In genomic region chr4:7301846-7302630, GRCh38 we compare ENCODE assay signal across 22 cellular contexts.
DNase-seq lines count a peak whose midpoint lies in the region; FAIRE-seq and TF ChIP-seq lines count a peak whose summit lies in the region.
"Had no signal": no experiment of that assay in that cellular context is flagged by ENCODE, and none has a peak within 500 bp of the region (broad histone marks: within the 10 kb centered on the region; RNA-seq: fewer than 3 reads in every experiment).

No MANE protein-coding gene starts in this region.

- no peak overlapping the region for H2BK12ac ChIP-seq in H1 (ENCODE audit: low read depth, low read length)

- no peak overlapping the region for H3K23ac ChIP-seq in H1 (ENCODE audit: insufficient read length)

- DNase-seq in H1 (ENCODE audit: low read depth in 1 of 2, low spot score in 2 of 2) (no peak), neural crest cell (ENCODE audit: low read depth, low spot score) (no peak), type B pancreatic cell (ENCODE audit: extremely low spot score, unreplicated experiment) (no peak), GM20000 (ENCODE audit: low spot score) (no peak), OCI-LY7 (ENCODE audit: low spot score) (no peak)
- DNase-seq in stimulated activated naive CD4-positive, alpha-beta T cell (lab: John Stamatoyannopoulos, UW), result no peak
- DNase-seq: Caco-2; CD8-positive, alpha-beta T cell; GDM1; HFFc6; KBM-7; MV-4-11; NCI-H1105; NCI-H146; NCI-H1930; NCI-H526 treated with DMSO at 0.1 percent for 48 hours had no signal

- 0 out of 2 replicates have a peak overlapping the region, but pooled peaks have one; percentile 24 for H2AK5ac ChIP-seq in H1 (ENCODE audit: low read depth, low read length)

- H2BK5ac ChIP-seq in H1 (ENCODE audit: low read depth, low read length), result no peak overlapping the region

- no peak overlapping the region for H2BK15ac ChIP-seq in H1 (ENCODE audit: low read length)

- no peaks in the 10 kb centered on the region; the same call in 1 of the 2 replicates for H3K79me1 ChIP-seq in H1 (ENCODE audit: low read depth, low read length)

- H3K27ac ChIP-seq in H1 (ENCODE audit: low read depth, low read length) (no peak overlapping the region), OCI-LY7 (ENCODE audit: low read depth, low read length, poor library complexity, severe bottlenecking) (no peak overlapping the region)
- H3K27ac ChIP-seq: C4-2B had no signal

- intact Hi-C loops in OCI-LY7 (cut with micrococcal nuclease; ENCODE audit: unreplicated experiment), result no loop called here

- H3K27me3 ChIP-seq in H1 (replicated peaks in 1 of 4; ENCODE audit: control insufficient read depth in 3 of 4, extremely low read depth in 1 of 4, insufficient read depth in 3 of 4, low read length in 3 of 4), result no peaks in the 10 kb centered on the region; a peak in 1 of 7 replicates

- FAIRE-seq in H1 (lab: Jason Lieb, UNC), result no peak
- FAIRE-seq: GM12878 had no signal

- H2BK120ac ChIP-seq in H1 (replicated peaks; ENCODE audit: low read depth, low read length), result no peak overlapping the region

- H3K9ac ChIP-seq in H1 (replicated peaks in 1 of 4; ENCODE audit: extremely low read depth in 1 of 4, low read depth in 3 of 4, low read length in 3 of 4), result no peak overlapping the region

- H3K14ac ChIP-seq in H1 (ENCODE audit: insufficient read length), result no peak overlapping the region

- no TSS peak for BruUV-seq in OCI-LY7 (replicated peaks; lab: Mats Ljungman, UMichigan)

- H3K18ac ChIP-seq in H1 (ENCODE audit: extremely low read depth, low read length), result no peak overlapping the region

- no peak overlapping the region for H3K4me3 ChIP-seq in H1 (ENCODE audit: extremely low read depth in 1 of 4, insufficient read depth in 2 of 4, low read depth in 3 of 4, low read length in 4 of 4)
- H3K4me3 ChIP-seq in OCI-LY7 (ENCODE audit: low read depth, low read length, poor library complexity, severe bottlenecking), result no peak overlapping the region
- H3K4me3 ChIP-seq: GM12878, GM23338, HAP-1 had no signal

- no peak for TF ChIP-seq EP300 in H1 (IDR thresholded peaks at IDR 0.05; ENCODE audit: borderline replicate concordance in 1 of 2, low read depth in 2 of 2, low read length in 2 of 2)

- no peaks in the 10 kb centered on the region for H3K79me2 ChIP-seq in H1 (ENCODE audit: control insufficient read depth in 1 of 2, insufficient read depth in 2 of 2, low read length in 2 of 2)
- no peaks in the 10 kb centered on the region for H3K79me2 ChIP-seq in OCI-LY7 (ENCODE audit: insufficient read depth, low read depth, low read length)

- no peak for TF ChIP-seq CTCF in brain (conservative IDR thresholded peaks at IDR 0.05)
- TF ChIP-seq CTCF in H1 (IDR thresholded peaks at IDR 0.05; ENCODE audit: control extremely low read depth in 1 of 3, insufficient read depth in 1 of 3, low read depth in 1 of 3, low read length in 3 of 3), result no peak
- TF ChIP-seq CTCF in neural crest cell (conservative IDR thresholded peaks at IDR 0.05), result no peak
- TF ChIP-seq CTCF in type B pancreatic cell (conservative IDR thresholded peaks at IDR 0.05), result no peak
- TF ChIP-seq CTCF in GM20000 (IDR thresholded peaks at IDR 0.05; ENCODE audit: extremely low read depth, missing control alignments), result no peak
- TF ChIP-seq CTCF in OCI-LY7 (conservative IDR thresholded peaks at IDR 0.05; ENCODE audit: low read length), result no peak

- H3K23me2 ChIP-seq in H1 (ENCODE audit: low read depth, low read length), result no peaks in the 10 kb centered on the region

- H3K27me3 Mint-ChIP-seq in brain, result peaks cover 44% of the 10 kb centered on the region
- no peaks in the 10 kb centered on the region for H3K27me3 Mint-ChIP-seq in neural crest cell (ENCODE audit: low read depth)
- H3K27me3 Mint-ChIP-seq in type B pancreatic cell, result peaks cover 14% of the 10 kb centered on the region

- H3K9me3 Mint-ChIP-seq in brain, result no peaks in the 10 kb centered on the region
- H3K9me3 Mint-ChIP-seq in neural crest cell, result no peaks in the 10 kb centered on the region
- H3K9me3 Mint-ChIP-seq in type B pancreatic cell, result no peaks in the 10 kb centered on the region
- H3K9me3 Mint-ChIP-seq: CD8-positive, alpha-beta T cell; GM23338; HFFc6 had no signal

- CTCF ChIA-PET in H1 (lab: Charles Lee; ENCODE audit: partially characterized antibody) (interaction anchor here (0.6 to 2.3 kb wide), 12 partner anchors 11 to 1934 kb away, joined by 3 to 8 read pairs (median 4); no protein-coding TSS in a partner anchor), OCI-LY7 (lab: Charles Lee; ENCODE audit: unreplicated experiment) (no interaction called here)

- no peak for TF ChIP-seq RAD21 in H1 (IDR thresholded peaks at IDR 0.05 in 1 of 2, conservative IDR thresholded peaks at IDR 0.05 in 1 of 2; ENCODE audit: low read depth in 2 of 2, low read length in 2 of 2)

- H3K4me1 ChIP-seq in H1 (replicated peaks in 1 of 4; ENCODE audit: control insufficient read depth in 3 of 4, insufficient read depth in 4 of 4, low read length in 3 of 4) (peaks cover 0 to 5% (median 0%) of the 10 kb centered on the region in 4 experiments; a peak in 1 of 7 replicates), OCI-LY7 (ENCODE audit: insufficient read depth, low read length, poor library complexity, severe bottlenecking) (no peaks in the 10 kb centered on the region)
- H3K4me1 ChIP-seq: Caco-2, HAP-1 had no signal

- H3K9me2 ChIP-seq in OCI-LY7 (ENCODE audit: insufficient read depth, low read length), result no peaks in the 10 kb centered on the region

- no peak overlapping the region for H4K91ac ChIP-seq in H1 (replicated peaks; ENCODE audit: insufficient read length, low read length)

- H3K56ac ChIP-seq in H1 (replicated peaks; ENCODE audit: insufficient read length, low read depth, low read length), result no peak overlapping the region

- peaks cover 87% of the 10 kb centered on the region for H3K4me1 Mint-ChIP-seq in brain
- peaks cover 45% of the 10 kb centered on the region for H3K4me1 Mint-ChIP-seq in neural crest cell
- peaks cover 26% of the 10 kb centered on the region for H3K4me1 Mint-ChIP-seq in type B pancreatic cell (ENCODE audit: unreplicated experiment)
- H3K4me1 Mint-ChIP-seq: B cell had no signal

- H3K4me3 Mint-ChIP-seq in brain (peak overlapping the region in 1 of 5 experiments; percentile 10), neural crest cell (no peak overlapping the region), type B pancreatic cell (peak overlapping the region; percentile 9)
- H3K4me3 Mint-ChIP-seq: B cell; CD8-positive, alpha-beta T cell; GM23338; HFFc6 had no signal

- H4K20me1 ChIP-seq in H1 (replicated peaks in 1 of 2; ENCODE audit: control insufficient read depth in 1 of 2, insufficient read depth in 2 of 2, low read length in 2 of 2), result peaks cover 0 to 1% of the 10 kb centered on the region in 2 experiments
- no peaks in the 10 kb centered on the region for H4K20me1 ChIP-seq in OCI-LY7 (ENCODE audit: insufficient read depth, low read length)

- POLR2A ChIA-PET in H1 (lab: Charles Lee; ENCODE audit: partially characterized antibody) (no interaction called here), OCI-LY7 (lab: Charles Lee) (no interaction called here)

- no peak overlapping the region for H4K5ac ChIP-seq in H1 (ENCODE audit: insufficient read length, low read depth, low read length)

- no peak for TF ChIP-seq POLR2A in H1 (IDR thresholded peaks at IDR 0.05; ENCODE audit: control extremely low read depth in 1 of 2, low read depth in 2 of 2, low read length in 2 of 2)

- H3K36me3 Mint-ChIP-seq in brain (no peaks in the 10 kb centered on the region), neural crest cell (ENCODE audit: low read depth) (no peaks in the 10 kb centered on the region), type B pancreatic cell (no peaks in the 10 kb centered on the region)
- H3K36me3 Mint-ChIP-seq: CD8-positive, alpha-beta T cell had no signal

- no peaks in the 10 kb centered on the region for H3K9me3 ChIP-seq in H1 (ENCODE audit: insufficient read depth in 2 of 2, low read depth in 1 of 2, low read length in 1 of 2)
- no peaks in the 10 kb centered on the region for H3K9me3 ChIP-seq in OCI-LY7 (ENCODE audit: low read length)
- H3K9me3 ChIP-seq: Caco-2, HAP-1 had no signal

- peak overlapping the region in 3 of 5 experiments; percentile 8 to 91 (median 37) for H3K27ac Mint-ChIP-seq in brain
- peak overlapping the region; percentile 53 for H3K27ac Mint-ChIP-seq in neural crest cell (ENCODE audit: unreplicated experiment)
- peak overlapping the region; percentile 68 for H3K27ac Mint-ChIP-seq in type B pancreatic cell
- H3K27ac Mint-ChIP-seq: B cell; CD8-positive, alpha-beta T cell; GM23338; HFFc6 had no signal

- no peak overlapping the region for H2AFZ ChIP-seq in H1 (ENCODE audit: low read length)
- no peak overlapping the region for H2AFZ ChIP-seq in OCI-LY7 (ENCODE audit: low read length)
- H2AFZ ChIP-seq: GM23338 had no signal

- H2BK20ac ChIP-seq in H1 (ENCODE audit: low read length), result no peak overlapping the region

- WGBS in H1 (ENCODE audit: extremely low coverage in 1 of 2, insufficient coverage in 1 of 2, insufficient read length in 1 of 2, insufficient replicate concordance in 2 of 2, low coverage in 1 of 2, low lambda C conversion rate in 2 of 2, missing lambda C conversion rate in 1 of 2), 2 experiments, result 87% methylated on average over 20 of the region's 20 CpGs; no CpG with 5 or more reads in 1 of the 2 experiments

- H3K36me3 ChIP-seq in H1 (ENCODE audit: control insufficient read depth in 2 of 4, insufficient read depth in 4 of 4, low read length in 3 of 4) (no peaks in the 10 kb centered on the region), OCI-LY7 (ENCODE audit: insufficient read depth, low read length) (no peaks in the 10 kb centered on the region)
- H3K36me3 ChIP-seq: HAP-1 had no signal

- H3K4ac ChIP-seq in H1 (replicated peaks; ENCODE audit: insufficient read length, low read depth, low read length), result no peak overlapping the region

- no peak overlapping the region for H4K8ac ChIP-seq in H1 (ENCODE audit: extremely low read depth, insufficient read depth, low read length)

- H3K4me2 ChIP-seq in H1 (ENCODE audit: insufficient read depth in 1 of 2, low read depth in 2 of 2, low read length in 2 of 2), result no peak overlapping the region
- no peak overlapping the region for H3K4me2 ChIP-seq in OCI-LY7 (ENCODE audit: low read length)
- H3K4me2 ChIP-seq: GM23338 had no signal

TF ChIP-seq in H1, 55 proteins besides CTCF, POLR2A, EP300 and RAD21 (continues in another document):
- no peak for TF ChIP-seq E2F6 (IDR thresholded peaks at IDR 0.05)
- TF ChIP-seq CBX5 (IDR thresholded peaks at IDR 0.05; ENCODE audit: low read depth, low read length), result no peak
- TF ChIP-seq CHD1 (IDR thresholded peaks at IDR 0.05; ENCODE audit: low read depth, low read length), result no peak
- no peak for TF ChIP-seq SP1 (IDR thresholded peaks at IDR 0.05; ENCODE audit: low read depth, low read length)
- TF ChIP-seq TBP (IDR thresholded peaks at IDR 0.05; ENCODE audit: low read depth, low read length), result no peak
- no peak for TF ChIP-seq KDM4A (IDR thresholded peaks at IDR 0.05; ENCODE audit: low read depth, low read length, severe bottlenecking)
